In genomic region chr3:122609798-122610559, GRCh38 we compare ENCODE assay signal across 8 cellular contexts. TPM values are rescaled to one million over a fixed set of nuclear protein-coding genes. Genes with fewer than 3 reads are reported as not detected.
DNase-seq lines count a peak whose midpoint lies in the region; ATAC-seq and TF ChIP-seq lines count a peak whose summit lies in the region.

No MANE protein-coding gene starts in this region.

- H3K27me3 ChIP-seq in naive thymus-derived CD4-positive, alpha-beta T cell (ENCODE audit: control insufficient read depth in 2 of 2, insufficient read depth in 2 of 2, low read length in 2 of 2): no peaks in the 10 kb centered on the region
- H3K27me3 ChIP-seq in neural progenitor cell: no peaks in the 10 kb centered on the region

- CTCF ChIA-PET in activated CD8-positive, alpha-beta T cell treated with anti-CD3 and anti-CD28 coated beads, Interleukin-2, amount 10 ng/mL, durations not matched to agents 7 days and 5 days (lab: Charles Lee): interaction anchor here (0.6 to 2.1 kb wide), 6 partner anchors 12 to 78 kb away, joined by 3 to 8 read pairs (median 3); no protein-coding TSS in a partner anchor
- CTCF ChIA-PET in naive thymus-derived CD4-positive, alpha-beta T cell (lab: Charles Lee): no interaction called here

- H3K36me3 ChIP-seq in naive thymus-derived CD4-positive, alpha-beta T cell (ENCODE audit: control insufficient read depth in 2 of 3, insufficient read depth in 3 of 3, low read length in 3 of 3): peaks cover 0 to 23% (median 6%) of the 10 kb centered on the region in 3 experiments
- no peaks in the 10 kb centered on the region for H3K36me3 ChIP-seq in neural progenitor cell

- H3K9ac ChIP-seq in neural progenitor cell: no peak overlapping the region

- in situ Hi-C loops in Caki2 (cut with HindIII; ENCODE audit: low pct_unique_long_range_greater_than_20kb, low sequenced_read_pairs): no loop called here

- H3K27me3 Mint-ChIP-seq in activated CD8-positive, alpha-beta T cell treated with anti-CD3 and anti-CD28 coated beads, Interleukin-2, amount 10 ng/mL, durations not matched to agents 7 days and 5 days (ENCODE audit: low read depth): no peaks in the 10 kb centered on the region
- H3K27me3 Mint-ChIP-seq in naive thymus-derived CD4-positive, alpha-beta T cell: no peaks in the 10 kb centered on the region
- peaks cover 6% of the 10 kb centered on the region for H3K27me3 Mint-ChIP-seq in neural progenitor cell (ENCODE audit: insufficient read depth, low read depth)

- H4K20me1 ChIP-seq in neural progenitor cell (ENCODE audit: low read depth): no peaks in the 10 kb centered on the region

- peak overlapping the region; percentile 88 for H3K27ac Mint-ChIP-seq in activated CD8-positive, alpha-beta T cell treated with anti-CD3 and anti-CD28 coated beads, Interleukin-2, amount 10 ng/mL, durations not matched to agents 7 days and 5 days
- H3K27ac Mint-ChIP-seq in naive thymus-derived CD4-positive, alpha-beta T cell: peak overlapping the region in 7 of 9 donors; percentile 39 to 96 (median 89)
- no peak overlapping the region for H3K27ac Mint-ChIP-seq in neural progenitor cell

- H3K27ac ChIP-seq in naive thymus-derived CD4-positive, alpha-beta T cell (ENCODE audit: low read depth, low read length): no peak overlapping the region
- no peak overlapping the region for H3K27ac ChIP-seq in neural progenitor cell

- POLR2A ChIA-PET in activated CD8-positive, alpha-beta T cell treated with anti-CD3 and anti-CD28 coated beads, Interleukin-2, amount 10 ng/mL, durations not matched to agents 7 days and 5 days (lab: Charles Lee): interaction anchor here (0.6 to 1.1 kb wide), 4 partner anchors 21 to 1182 kb away, joined by 3 to 11 read pairs (median 4); partner anchors contain the start of gene PARP14
- POLR2A ChIA-PET in naive thymus-derived CD4-positive, alpha-beta T cell (lab: Charles Lee): no interaction called here

- no peak overlapping the region for H3K4me3 ChIP-seq in naive thymus-derived CD4-positive, alpha-beta T cell (ENCODE audit: low read length)
- no peak overlapping the region for H3K4me3 ChIP-seq in neural progenitor cell

- DNase-seq in Caki2 (ENCODE audit: low read depth) (peak; percentile 42), NCI-H1092 (lab: John Stamatoyannopoulos, UW) (no peak), superior temporal gyrus (ENCODE audit: extremely low spot score) (no peak), neural progenitor cell (ENCODE audit: low spot score) (no peak)
- DNase-seq in activated CD8-positive, alpha-beta T cell treated with anti-CD3 and anti-CD28 coated beads, Interleukin-2, amount 10 ng/mL, durations not matched to agents 7 days and 5 days: peak; percentile 39
- peak in 1 of 9 donors; percentile 30 for DNase-seq in naive thymus-derived CD4-positive, alpha-beta T cell

- peak; percentile 96 for ATAC-seq in GM19463 (IDR thresholded peaks at IDR 0.05; ENCODE audit: unreplicated experiment)
- peak; percentile 92 for ATAC-seq in HG03439 (IDR thresholded peaks at IDR 0.05; ENCODE audit: unreplicated experiment)
- ATAC-seq in activated CD8-positive, alpha-beta T cell treated with anti-CD3 and anti-CD28 coated beads, Interleukin-2, amount 10 ng/mL, durations not matched to agents 7 days and 5 days: peak; percentile 92
- peak; percentile 73 for ATAC-seq in naive thymus-derived CD4-positive, alpha-beta T cell

- peaks cover 5% of the 10 kb centered on the region for H3K9me3 Mint-ChIP-seq in activated CD8-positive, alpha-beta T cell treated with anti-CD3 and anti-CD28 coated beads, Interleukin-2, amount 10 ng/mL, durations not matched to agents 7 days and 5 days (ENCODE audit: insufficient read depth)
- peaks cover 0 to 3% (median 0%) of the 10 kb centered on the region in 11 donors for H3K9me3 Mint-ChIP-seq in naive thymus-derived CD4-positive, alpha-beta T cell
- no peaks in the 10 kb centered on the region for H3K9me3 Mint-ChIP-seq in neural progenitor cell

- no peak for TF ChIP-seq CTCF in neural progenitor cell (IDR thresholded peaks at IDR 0.05)

- peak overlapping the region; percentile 47 for H3K4me3 Mint-ChIP-seq in activated CD8-positive, alpha-beta T cell treated with anti-CD3 and anti-CD28 coated beads, Interleukin-2, amount 10 ng/mL, durations not matched to agents 7 days and 5 days
- peak overlapping the region in 2 of 10 donors; percentile 72 to 74 for H3K4me3 Mint-ChIP-seq in naive thymus-derived CD4-positive, alpha-beta T cell
- H3K4me3 Mint-ChIP-seq in neural progenitor cell: no peak overlapping the region

- H3F3A ChIP-seq in neural progenitor cell (ENCODE audit: low read depth): peaks cover 4% of the 10 kb centered on the region

- H3K36me3 Mint-ChIP-seq in activated CD8-positive, alpha-beta T cell treated with anti-CD3 and anti-CD28 coated beads, Interleukin-2, amount 10 ng/mL, durations not matched to agents 7 days and 5 days (ENCODE audit: low read depth): peaks cover 58% of the 10 kb centered on the region
- peaks cover 10 to 51% (median 32%) of the 10 kb centered on the region in 5 donors for H3K36me3 Mint-ChIP-seq in naive thymus-derived CD4-positive, alpha-beta T cell
- no peaks in the 10 kb centered on the region for H3K36me3 Mint-ChIP-seq in neural progenitor cell

- H2AFZ ChIP-seq in neural progenitor cell (replicated peaks): no peak overlapping the region

- no peak overlapping the region for H3K4me2 ChIP-seq in neural progenitor cell

- intact Hi-C loops in naive thymus-derived CD4-positive, alpha-beta T cell (cut with micrococcal nuclease): loop anchor here (1.0 to 5.0 kb wide), 4 partner anchors 33 to 70 kb away; partner anchors contain the start of genes DTX3L (in 2 of the 2), PARP9 (in 2 of the 2), PARP14 (in 1 of the 2) and PARP15 (in 1 of the 2)

- H3K9me3 ChIP-seq in naive thymus-derived CD4-positive, alpha-beta T cell (ENCODE audit: control insufficient read depth in 2 of 3, low read length in 3 of 3): no peaks in the 10 kb centered on the region
- H3K9me3 ChIP-seq in neural progenitor cell (ENCODE audit: low read depth): no peaks in the 10 kb centered on the region

- peaks cover 25% of the 10 kb centered on the region for H3K4me1 Mint-ChIP-seq in activated CD8-positive, alpha-beta T cell treated with anti-CD3 and anti-CD28 coated beads, Interleukin-2, amount 10 ng/mL, durations not matched to agents 7 days and 5 days (ENCODE audit: low read depth)
- peaks cover 5 to 33% (median 8%) of the 10 kb centered on the region in 7 donors for H3K4me1 Mint-ChIP-seq in naive thymus-derived CD4-positive, alpha-beta T cell
- H3K4me1 Mint-ChIP-seq in neural progenitor cell: peaks cover under 1% of the 10 kb centered on the region

- H3K4me1 ChIP-seq in naive thymus-derived CD4-positive, alpha-beta T cell (ENCODE audit: control insufficient read depth in 2 of 2, insufficient read depth in 2 of 2, low read length in 2 of 2): no peaks in the 10 kb centered on the region
- H3K4me1 ChIP-seq in neural progenitor cell: peaks cover 5% of the 10 kb centered on the region

- no peaks in the 10 kb centered on the region for H3K79me2 ChIP-seq in neural progenitor cell (ENCODE audit: low read depth)

RNA-seq across cellular contexts. Expression of gene PARP15, which starts 32.5 kb away (rescaled TPM):
- total RNA-seq in Caki2 (2014; rRNA removed; shearing (Covaris generic); ENCODE audit: low replicate concordance): not detected in 2 replicates
- total RNA-seq in activated CD8-positive, alpha-beta T cell treated with anti-CD3 and anti-CD28 coated beads, Interleukin-2, amount 10 ng/mL, durations not matched to agents 7 days and 5 days: 10 to 100 TPM; 36.6 to 38.6 TPM
- total RNA-seq in naive thymus-derived CD4-positive, alpha-beta T cell: 10 to 100 TPM; 42.8 to 71.0 (median 70.0) TPM
- 1 to 10 TPM; 3.2 to 7.2 TPM for polyA plus RNA-seq in naive thymus-derived CD4-positive, alpha-beta T cell
- total RNA-seq in neural progenitor cell (ENCODE audit: low replicate concordance): 0.06 TPM in 1 of 2 replicates, not detected in the other

RNA-seq across cellular contexts. Expression of gene DTX3L, which starts 45.8 kb away (rescaled TPM):
- total RNA-seq in Caki2 (2014; rRNA removed; shearing (Covaris generic); ENCODE audit: low replicate concordance): 15.0 and 17.2 TPM in 2 replicates
- total RNA-seq in activated CD8-positive, alpha-beta T cell treated with anti-CD3 and anti-CD28 coated beads, Interleukin-2, amount 10 ng/mL, durations not matched to agents 7 days and 5 days: 100 to 1,000 TPM; 124 to 127 TPM
- 100 to 1,000 TPM in 1 of 5 experiments, 10 to 100 TPM in 4; 28.6 to 164 (median 35.8) TPM for total RNA-seq in naive thymus-derived CD4-positive, alpha-beta T cell
- polyA plus RNA-seq in naive thymus-derived CD4-positive, alpha-beta T cell: 10 to 100 TPM; 27.5 to 31.2 TPM
- 2.2 and 3.2 TPM in 2 replicates for total RNA-seq in neural progenitor cell (ENCODE audit: low replicate concordance)

RNA-seq across cellular contexts. Expression of gene PARP9, which starts 45.9 kb away (rescaled TPM):
- total RNA-seq in Caki2 (2014; rRNA removed; shearing (Covaris generic); ENCODE audit: low replicate concordance): 7.0 and 8.7 TPM in 2 replicates
- total RNA-seq in activated CD8-positive, alpha-beta T cell treated with anti-CD3 and anti-CD28 coated beads, Interleukin-2, amount 10 ng/mL, durations not matched to agents 7 days and 5 days: 100 to 1,000 TPM; 115 to 118 TPM
- total RNA-seq in naive thymus-derived CD4-positive, alpha-beta T cell: 100 to 1,000 TPM in 1 of 5 experiments, 10 to 100 TPM in 4; 17.6 to 165 (median 24.4) TPM
- 10 to 100 TPM; 22.4 to 39.0 TPM for polyA plus RNA-seq in naive thymus-derived CD4-positive, alpha-beta T cell
- 1.0 and 1.2 TPM in 2 replicates for total RNA-seq in neural progenitor cell (ENCODE audit: low replicate concordance)

Comparison
In these comparisons a context has a peak if more than half of its experiments do, and no peak if none do; other contexts are left out.
1. DNase-seq: peak in Caki2 (single experiment) and activated CD8-positive, alpha-beta T cell treated with anti-CD3 and anti-CD28 coated beads, Interleukin-2, amount 10 ng/mL, durations not matched to agents 7 days and 5 days (single experiment); none in NCI-H1092 (single experiment), superior temporal gyrus (single experiment) and neural progenitor cell (single experiment).
2. RNA of gene PARP15, which starts 32.5 kb away (total RNA-seq): 42.8 to 71.0 TPM in naive thymus-derived CD4-positive, alpha-beta T cell and 36.6 to 38.6 TPM in activated CD8-positive, alpha-beta T cell treated with anti-CD3 and anti-CD28 coated beads, Interleukin-2, amount 10 ng/mL, durations not matched to agents 7 days and 5 days; not detected in Caki2 and 0.06 TPM in neural progenitor cell; every median in the first group is over 10 times any median in the second.
3. Peak in every context shown above with its lines, with median percentiles within 50 percentile points of each other: ATAC-seq.